ENCODE assay signal across 1 cellular context in genomic region chr4:152486414-152487389, GRCh38.
TF ChIP-seq lines count a peak whose summit lies in the region.

No MANE protein-coding gene starts in this region.

TF ChIP-seq in HepG2, 621 proteins besides CTCF, POLR2A, EP300 and RAD21 (continued from another document and continues in another):
- TF ChIP-seq PREB (CRISPR knock-in tag; IDR thresholded peaks at IDR 0.05): no peak
- no peak for TF ChIP-seq CHCHD3 (CRISPR knock-in tag; IDR thresholded peaks at IDR 0.05)
- no peak for TF ChIP-seq ZNF333 (CRISPR knock-in tag; IDR thresholded peaks at IDR 0.05; ENCODE audit: borderline replicate concordance)
- no peak for TF ChIP-seq MTA3 (CRISPR knock-in tag; IDR thresholded peaks at IDR 0.05)
- TF ChIP-seq KLF15 (CRISPR knock-in tag; IDR thresholded peaks at IDR 0.05; ENCODE audit: borderline replicate concordance): no peak
- TF ChIP-seq ZSCAN5A (CRISPR knock-in tag; IDR thresholded peaks at IDR 0.05; ENCODE audit: borderline replicate concordance): no peak; the same call in 1 of the 2 replicates
- peak; percentile 40; the same call in 1 of the 2 replicates for TF ChIP-seq RARA (CRISPR knock-in tag; IDR thresholded peaks at IDR 0.05)
- no peak for TF ChIP-seq ZNF766 (CRISPR knock-in tag; IDR thresholded peaks at IDR 0.05; ENCODE audit: borderline replicate concordance)
- TF ChIP-seq PRDM15 (CRISPR knock-in tag; IDR thresholded peaks at IDR 0.05): no peak
- no peak for TF ChIP-seq ZNF136 (CRISPR knock-in tag; IDR thresholded peaks at IDR 0.05; ENCODE audit: low read depth)
- TF ChIP-seq MIER3 (CRISPR knock-in tag; IDR thresholded peaks at IDR 0.05; ENCODE audit: borderline replicate concordance): peak; percentile 80
- TF ChIP-seq GPBP1L1 (CRISPR knock-in tag; IDR thresholded peaks at IDR 0.05): no peak
- TF ChIP-seq ZBTB34 (CRISPR knock-in tag; IDR thresholded peaks at IDR 0.05): no peak
- TF ChIP-seq HOXA5 (CRISPR knock-in tag; IDR thresholded peaks at IDR 0.05): 0 out of 2 replicates have a peak, but pooled peaks have one; percentile 42
- no peak for TF ChIP-seq ZNF34 (CRISPR knock-in tag; IDR thresholded peaks at IDR 0.05; ENCODE audit: borderline replicate concordance)
- TF ChIP-seq ZNF749 (CRISPR knock-in tag; IDR thresholded peaks at IDR 0.05; ENCODE audit: borderline replicate concordance): no peak
- no peak for TF ChIP-seq TP53 (CRISPR knock-in tag; conservative IDR thresholded peaks at IDR 0.05)
- TF ChIP-seq KAT8 (CRISPR knock-in tag; IDR thresholded peaks at IDR 0.05): peak; percentile 36; the same call in 1 of the 2 replicates
- no peak for TF ChIP-seq TFDP1 (CRISPR knock-in tag; IDR thresholded peaks at IDR 0.05; ENCODE audit: borderline replicate concordance)
- TF ChIP-seq NCOR1 (IDR thresholded peaks at IDR 0.05; ENCODE audit: borderline replicate concordance, low read length): peak; percentile 85; the same call in 1 of the 2 replicates
- peak; percentile 81 for TF ChIP-seq CEBPB (IDR thresholded peaks at IDR 0.05; ENCODE audit: borderline replicate concordance, low read depth, low read length)
- no peak for TF ChIP-seq BRF2 (CRISPR knock-in tag; IDR thresholded peaks at IDR 0.05)
- TF ChIP-seq GABPA (IDR thresholded peaks at IDR 0.05; ENCODE audit: low read depth, low read length): no peak
- peak; percentile 10; the same call in 1 of the 2 replicates for TF ChIP-seq GABPA (CRISPR knock-in tag; IDR thresholded peaks at IDR 0.05; ENCODE audit: low read depth)
- TF ChIP-seq ATAD3A (CRISPR knock-in tag; IDR thresholded peaks at IDR 0.05): no peak
- TF ChIP-seq ZNF777 (CRISPR knock-in tag; IDR thresholded peaks at IDR 0.05): no peak
- peak; percentile 98 for TF ChIP-seq HNF1A (IDR thresholded peaks at IDR 0.05; ENCODE audit: low read depth)
- TF ChIP-seq HNF1A (CRISPR knock-in tag; IDR thresholded peaks at IDR 0.05; ENCODE audit: borderline replicate concordance): peak; percentile 96; the same call in 1 of the 2 replicates
- TF ChIP-seq NCOA2 (CRISPR knock-in tag; IDR thresholded peaks at IDR 0.05): peak; percentile 78
- no peak for TF ChIP-seq CREB3 (CRISPR knock-in tag; IDR thresholded peaks at IDR 0.05)
- no peak for TF ChIP-seq ZNF430 (CRISPR knock-in tag; IDR thresholded peaks at IDR 0.05)
- TF ChIP-seq ZNF784 (CRISPR knock-in tag; IDR thresholded peaks at IDR 0.05; ENCODE audit: borderline replicate concordance): no peak
- TF ChIP-seq FOXJ3 (CRISPR knock-in tag; IDR thresholded peaks at IDR 0.05; ENCODE audit: borderline replicate concordance): peak; percentile 62; the same call in 1 of the 2 replicates
- peak; percentile 32; the same call in 1 of the 2 replicates for TF ChIP-seq ZNF503 (CRISPR knock-in tag; IDR thresholded peaks at IDR 0.05)
- peak; percentile 40; the same call in 1 of the 2 replicates for TF ChIP-seq HDAC1 (CRISPR knock-in tag; IDR thresholded peaks at IDR 0.05)
- peak in 1 of 2 experiments; percentile 67; a peak in 1 of 4 replicates for TF ChIP-seq KLF16 (CRISPR knock-in tag; IDR thresholded peaks at IDR 0.05)
- TF ChIP-seq HNRNPUL1 (IDR thresholded peaks at IDR 0.05; ENCODE audit: low read depth, low read length): peak; percentile 99
- no peak for TF ChIP-seq ZNF251 (CRISPR knock-in tag; IDR thresholded peaks at IDR 0.05)
- peak; percentile 44; the same call in 1 of the 2 replicates for TF ChIP-seq NR2F6 (IDR thresholded peaks at IDR 0.05)
- no peak for TF ChIP-seq NR2F6 (CRISPR knock-in tag; IDR thresholded peaks at IDR 0.05)
- TF ChIP-seq ZNF775 (CRISPR knock-in tag; IDR thresholded peaks at IDR 0.05; ENCODE audit: borderline replicate concordance): no peak
- TF ChIP-seq MED1 (CRISPR knock-in tag; IDR thresholded peaks at IDR 0.05): peak; percentile 75
- no peak for TF ChIP-seq GLI4 (CRISPR knock-in tag; IDR thresholded peaks at IDR 0.05; ENCODE audit: borderline replicate concordance)
- TF ChIP-seq HNRNPH1 (optimal IDR thresholded peaks at IDR 0.05; ENCODE audit: low read depth, low read length): no peak
- peak; percentile 58; the same call in 1 of the 2 replicates for TF ChIP-seq HDAC2 (CRISPR knock-in tag; IDR thresholded peaks at IDR 0.05)
